34 cellular contexts compared by ENCODE assay signal in the genomic region with DNA sequence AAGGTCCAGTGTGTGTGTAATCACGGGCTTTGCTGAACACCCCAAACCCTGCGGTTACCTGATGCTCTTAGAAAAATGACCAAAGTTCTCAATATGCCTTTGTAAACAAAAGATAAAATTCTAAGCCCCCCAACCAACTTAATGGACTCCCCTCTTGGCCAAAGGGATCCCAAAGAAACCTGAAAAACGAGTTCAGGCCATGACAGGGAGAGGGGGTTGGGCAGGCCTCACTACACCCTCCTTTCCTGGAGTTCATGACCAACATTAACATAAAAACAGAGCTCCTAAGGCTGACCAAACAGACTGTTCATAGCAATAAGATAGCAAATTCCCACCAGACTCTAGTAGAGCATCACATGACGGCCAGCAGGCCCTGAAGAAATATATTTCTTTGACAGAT. TPM values are rescaled to one million over a fixed set of nuclear protein-coding genes. Genes with fewer than 3 reads are reported as not detected.
"Had no signal": no experiment of that assay in that cellular context is flagged by ENCODE, and none has a peak within 500 bp of the region (broad histone marks: within the 10 kb centered on the region; RNA-seq: fewer than 3 reads in every experiment).

No MANE protein-coding gene starts in this region.

- H3K27ac Mint-ChIP-seq: activated CD4-positive, alpha-beta T cell treated with anti-CD3 and anti-CD28 coated beads for 36 hours; activated CD4-positive, alpha-beta T cell treated with anti-CD3 and anti-CD28 coated beads, Interleukin-2, amount 10 ng/mL, durations not matched to agents 7 days and 5 days; activated CD8-positive, alpha-beta T cell treated with anti-CD3 and anti-CD28 coated beads, Interleukin-2, amount 10 ng/mL, durations not matched to agents 7 days and 5 days; activated naive CD4-positive, alpha-beta T cell treated with anti-CD3 and anti-CD28 coated beads for 36 hours; activated naive CD4-positive, alpha-beta T cell treated with anti-CD3 and anti-CD28 coated beads, Interleukin-2, amount 50 U/mL, for 72 hours; activated T-cell treated with anti-CD3 and anti-CD28 coated beads, Interleukin-2, amount 50 U/mL, for 24 hours; activated T-helper 2 cell treated with anti-CD3 and anti-CD28 coated beads, Interferon-gamma antibody, Interleukin-2, Interleukin-4, amounts not matched to agents 10 μg/mL and 5 μg/mL and 100 μg/mL, durations not matched to agents 14 hours and 24 hours and 36 hours; brain; T-helper 1 cell treated with Interleukin-12 subunit alpha and Interleukin-12 subunit beta and Interleukin-4 antibody, amounts not matched to agents 30 μg/mL and 1 μg/mL, for 36 hours; T-helper 2 cell treated with Interferon-gamma antibody and Interleukin-4, amounts not matched to agents 5 μg/mL and 100 μg/mL, for 36 hours; WTC11 had no signal

- H3K9ac ChIP-seq: KMS-11, SK-N-SH had no signal

- DNase-seq: activated CD4-positive, alpha-beta T cell treated with anti-CD3 and anti-CD28 coated beads for 36 hours; activated CD4-positive, alpha-beta T cell treated with anti-CD3 and anti-CD28 coated beads, Interleukin-2, amount 10 ng/mL, durations not matched to agents 7 days and 5 days; activated CD4-positive, alpha-beta T cell treated with anti-CD3 and anti-CD28 coated beads, Interleukin-2, amount 50 U/mL, for 48 hours; activated CD8-positive, alpha-beta T cell treated with anti-CD3 and anti-CD28 coated beads, Interleukin-2, amount 10 ng/mL, durations not matched to agents 7 days and 5 days; activated gamma-delta T cell treated with Interleukin-2 at 50 U/mL for 16 hours; activated naive CD4-positive, alpha-beta T cell treated with anti-CD3 and anti-CD28 coated beads for 36 hours; activated T-cell treated with anti-CD3 and anti-CD28 coated beads, Interleukin-2, amount 50 U/mL, for 24 hours; anterior cingulate cortex; caudate nucleus; MM.1S; MV-4-11; NCI-H1092; NCI-H1436 treated with DMSO at 0.1 percent for 48 hours; NCI-H1694 treated with DMSO at 0.1 percent for 48 hours; NCI-H2029; NCI-H2107; NCI-H2171; NCI-H510A; SHP77 treated with DMSO at 0.1 percent for 48 hours; SK-N-SH had no signal

- H3K9me3 Mint-ChIP-seq: activated CD4-positive, alpha-beta T cell treated with anti-CD3 and anti-CD28 coated beads, Interleukin-2, amount 10 ng/mL, durations not matched to agents 7 days and 5 days; activated naive CD4-positive, alpha-beta T cell treated with anti-CD3 and anti-CD28 coated beads for 36 hours; activated naive CD4-positive, alpha-beta T cell treated with anti-CD3 and anti-CD28 coated beads, Interleukin-2, amount 50 U/mL, for 72 hours; activated T-cell treated with anti-CD3 and anti-CD28 coated beads, Interleukin-2, amount 50 U/mL, for 24 hours; activated T-helper 2 cell treated with anti-CD3 and anti-CD28 coated beads, Interferon-gamma antibody, Interleukin-2, Interleukin-4, amounts not matched to agents 10 μg/mL and 5 μg/mL and 100 μg/mL, durations not matched to agents 14 hours and 24 hours and 36 hours; T-helper 1 cell treated with Interleukin-12 subunit alpha and Interleukin-12 subunit beta and Interleukin-4 antibody, amounts not matched to agents 30 μg/mL and 1 μg/mL, for 36 hours; T-helper 2 cell treated with Interferon-gamma antibody and Interleukin-4, amounts not matched to agents 5 μg/mL and 100 μg/mL, for 36 hours; WTC11 had no signal

- ATAC-seq: activated CD4-positive, alpha-beta T cell treated with anti-CD3 and anti-CD28 coated beads for 36 hours; activated CD4-positive, CD25-positive, alpha-beta regulatory T cell treated with anti-CD3 and anti-CD28 coated beads, Interleukin-2, amount 50 U/mL, for 24 hours; activated CD8-positive, alpha-beta T cell treated with anti-CD3 and anti-CD28 coated beads, Interleukin-2, amount 10 ng/mL, durations not matched to agents 7 days and 5 days; activated naive CD4-positive, alpha-beta T cell treated with anti-CD3 and anti-CD28 coated beads, Interleukin-2, amount 50 U/mL, for 72 hours; Panc1 had no signal

- H3K36me3 Mint-ChIP-seq: activated naive CD4-positive, alpha-beta T cell treated with anti-CD3 and anti-CD28 coated beads, Interleukin-2, amount 50 U/mL, for 72 hours; brain; WTC11 had no signal

- FAIRE-seq: bronchial epithelial cell, TTC549 had no signal

- H3K36me3 ChIP-seq: SJSA1 had no signal

- H3K4me3 Mint-ChIP-seq: activated CD4-positive, alpha-beta T cell treated with anti-CD3 and anti-CD28 coated beads for 36 hours; activated CD4-positive, alpha-beta T cell treated with anti-CD3 and anti-CD28 coated beads, Interleukin-2, amount 10 ng/mL, durations not matched to agents 7 days and 5 days; activated CD8-positive, alpha-beta T cell treated with anti-CD3 and anti-CD28 coated beads, Interleukin-2, amount 10 ng/mL, durations not matched to agents 7 days and 5 days; activated naive CD4-positive, alpha-beta T cell treated with anti-CD3 and anti-CD28 coated beads for 36 hours; activated T-cell treated with anti-CD3 and anti-CD28 coated beads, Interleukin-2, amount 50 U/mL, for 24 hours; T-helper 1 cell treated with Interleukin-12 subunit alpha and Interleukin-12 subunit beta and Interleukin-4 antibody, amounts not matched to agents 30 μg/mL and 1 μg/mL, for 36 hours; T-helper 2 cell treated with Interferon-gamma antibody and Interleukin-4, amounts not matched to agents 5 μg/mL and 100 μg/mL, for 36 hours; WTC11 had no signal

- H3K4me3 ChIP-seq: SJSA1 had no signal

- H3K9me3 ChIP-seq: SK-N-SH had no signal

- H3K27ac ChIP-seq: KMS-11, SJSA1 had no signal

RNA-seq across cellular contexts. Expression of gene VIPR2, which starts 3.0 kb away (rescaled TPM):
- total RNA-seq: activated CD4-positive, alpha-beta T cell treated with anti-CD3 and anti-CD28 coated beads, Interleukin-2, amount 10 ng/mL, durations not matched to agents 7 days and 5 days; activated CD8-positive, alpha-beta T cell treated with anti-CD3 and anti-CD28 coated beads, Interleukin-2, amount 10 ng/mL, durations not matched to agents 7 days and 5 days; bronchial epithelial cell; LHCN-M2; RPMI7951; SJSA1 had no signal
- polyA plus RNA-seq: SK-N-SH had no signal
